Comparison of ENCODE assay signal across 27 cellular contexts in genomic region chr2:239584986-239585385, GRCh38.
"Had no signal": no experiment of that assay in that cellular context is flagged by ENCODE, and none has a peak within 500 bp of the region (broad histone marks: within the 10 kb centered on the region; RNA-seq: fewer than 3 reads in every experiment).

No MANE protein-coding gene starts in this region.

- H3K4me1 ChIP-seq: right lobe of liver, suprapubic skin, tibial artery had no signal

- H3K9me3 ChIP-seq: right lobe of liver, suprapubic skin, tibial artery had no signal

- H3K36me3 Mint-ChIP-seq: activated CD4-positive, alpha-beta memory T cell treated with anti-CD3 and anti-CD28 coated beads for 36 hours; natural killer cell had no signal

- H3K4me1 Mint-ChIP-seq: endodermal cell had no signal

- H3K9me3 Mint-ChIP-seq: activated CD4-positive, alpha-beta memory T cell treated with anti-CD3 and anti-CD28 coated beads for 36 hours; dendritic cell treated with granulocyte-macrophage colony-stimulating factor and Interleukin-4, amounts not matched to agents 40 ng/mL and 50 ng/mL, for 4 days; endodermal cell; natural killer cell; T-helper 1 cell treated with Interleukin-12 subunit alpha and Interleukin-12 subunit beta and Interleukin-4 antibody, amounts not matched to agents 30 μg/mL and 1 μg/mL, for 36 hours had no signal

- H3K36me3 ChIP-seq: brain microvascular endothelial cell, right lobe of liver, suprapubic skin, tibial artery had no signal

- H3K27ac Mint-ChIP-seq: activated CD4-positive, alpha-beta memory T cell treated with anti-CD3 and anti-CD28 coated beads for 36 hours; dendritic cell treated with granulocyte-macrophage colony-stimulating factor and Interleukin-4, amounts not matched to agents 40 ng/mL and 50 ng/mL, for 4 days; endodermal cell; natural killer cell; progenitor cell of endocrine pancreas; T-helper 1 cell treated with Interleukin-12 subunit alpha and Interleukin-12 subunit beta and Interleukin-4 antibody, amounts not matched to agents 30 μg/mL and 1 μg/mL, for 36 hours had no signal

- H3K4me3 Mint-ChIP-seq: activated CD4-positive, alpha-beta memory T cell treated with anti-CD3 and anti-CD28 coated beads for 36 hours; dendritic cell treated with granulocyte-macrophage colony-stimulating factor and Interleukin-4, amounts not matched to agents 40 ng/mL and 50 ng/mL, for 4 days; endodermal cell; natural killer cell; T-helper 1 cell treated with Interleukin-12 subunit alpha and Interleukin-12 subunit beta and Interleukin-4 antibody, amounts not matched to agents 30 μg/mL and 1 μg/mL, for 36 hours had no signal

- H3K27me3 Mint-ChIP-seq: activated CD4-positive, alpha-beta memory T cell treated with anti-CD3 and anti-CD28 coated beads for 36 hours had no signal

- DNase-seq: activated CD4-positive, alpha-beta memory T cell treated with anti-CD3 and anti-CD28 coated beads for 36 hours; activated CD4-positive, alpha-beta T cell treated with anti-CD3 and anti-CD28 coated beads for 48 hours; activated CD8-positive, alpha-beta memory T cell treated with anti-CD3 and anti-CD28 coated beads, Interleukin-2, amount 50 U/mL, for 4 hours; activated naive CD4-positive, alpha-beta T cell; activated T-cell treated with anti-CD3 and anti-CD28 coated beads, Interleukin-2, amount 50 U/mL, for 1 hour; amniotic stem cell; brain microvascular endothelial cell; central memory CD4-positive, alpha-beta T cell; endodermal cell; foreskin fibroblast; head of caudate nucleus; hippocampal formation; mesenchymal stem cell; natural killer cell; stimulated activated CD4-positive, alpha-beta T cell treated with anti-CD3 and anti-CD28 coated beads, Interleukin-15, amount 100 ng/mL, for 24 hours; stimulated activated CD4-positive, alpha-beta T cell treated with anti-CD3 and anti-CD28 coated beads, Interleukin-2, amount 100 ng/mL, for 24 hours; stimulated activated naive CD4-positive, alpha-beta T cell; T-helper 9 cell had no signal

- ATAC-seq: esophagus mucosa, natural killer cell, right lobe of liver had no signal

- H3K4me3 ChIP-seq: right lobe of liver, SK-N-MC, smooth muscle cell, suprapubic skin, tibial artery had no signal
